Comparison of ENCODE assay signal across 14 cellular contexts in genomic region chr12:12202747-12203146, GRCh38.
A peak's percentile ranks its signal among the peaks of the same experiment; 100 is the strongest.
DNase-seq lines count a peak whose midpoint lies in the region; ATAC-seq and TF ChIP-seq lines count a peak whose summit lies in the region.
"Had no signal": no experiment of that assay in that cellular context is flagged by ENCODE, and none has a peak within 500 bp of the region (broad histone marks: within the 10 kb centered on the region; RNA-seq: fewer than 3 reads in every experiment).

No MANE protein-coding gene starts in this region.

- H3K27me3 Mint-ChIP-seq in neural progenitor cell (ENCODE audit: insufficient read depth, low read depth) = no peaks in the 10 kb centered on the region
- H3K27me3 Mint-ChIP-seq in osteocyte (ENCODE audit: unreplicated experiment) = no peaks in the 10 kb centered on the region
- H3K27me3 Mint-ChIP-seq: CD4-positive, alpha-beta T cell had no signal

- H3K9me3 Mint-ChIP-seq in neural progenitor cell = peaks cover 22% of the 10 kb centered on the region
- H3K9me3 Mint-ChIP-seq in osteocyte (ENCODE audit: unreplicated experiment) = peaks cover 5% of the 10 kb centered on the region

- CTCF ChIA-PET in BJ (lab: Yijun Ruan, JAX) = interaction anchor here (1.9 kb wide), 1 partner anchor 10 kb away, joined by 5 read pairs; no protein-coding TSS in a partner anchor
- CTCF ChIA-PET in SK-N-SH (lab: Yijun Ruan, JAX) = interaction anchor here (0.9 to 1.9 kb wide), 4 partner anchors 11 to 124 kb away, joined by 3 to 5 read pairs (median 4); no protein-coding TSS in a partner anchor

- no peak overlapping the region for H3K4me3 ChIP-seq in BJ (ENCODE audit: low read depth, low read length)
- H3K4me3 ChIP-seq in SK-N-SH (ENCODE audit: low read depth in 2 of 2, low read length in 1 of 2) = no peak overlapping the region
- H3K4me3 ChIP-seq in epithelial cell of proximal tubule (ENCODE audit: low read depth, low read length) = no peak overlapping the region
- no peak overlapping the region for H3K4me3 ChIP-seq in neural progenitor cell
- H3K4me3 ChIP-seq: A549 had no signal

- H3K9me2 ChIP-seq in SK-N-SH = no peaks in the 10 kb centered on the region

- 0 out of 2 replicates have a peak, but pooled peaks cover 3% of the 10 kb centered on the region for H4K20me1 ChIP-seq in SK-N-SH (ENCODE audit: insufficient read depth)
- H4K20me1 ChIP-seq in neural progenitor cell (ENCODE audit: low read depth) = peaks cover 41% of the 10 kb centered on the region

- H3K4me2 ChIP-seq in SK-N-SH (no peak overlapping the region), neural progenitor cell (no peak overlapping the region)
- H3K4me2 ChIP-seq: A549 had no signal

- H3K36me3 Mint-ChIP-seq in neural progenitor cell (peaks cover 61% of the 10 kb centered on the region), osteocyte (ENCODE audit: unreplicated experiment) (peaks cover 44% of the 10 kb centered on the region)

- DNase-seq in BJ (ENCODE audit: low read depth) (no peak), SK-N-SH (peak; percentile 12), epithelial cell of proximal tubule (ENCODE audit: low read depth) (no peak), neural progenitor cell (ENCODE audit: low spot score) (no peak), NCI-H526 (lab: John Stamatoyannopoulos, UW) (no peak), osteocyte (ENCODE audit: extremely low spot score, unreplicated experiment) (no peak)
- DNase-seq: CD4-positive, alpha-beta T cell; DMS79 treated with DMSO at 0.1 percent for 48 hours; NCI-H1436 treated with DMSO at 0.1 percent for 48 hours; NCI-H226; NCI-H69 had no signal

- H3K36me3 ChIP-seq in BJ (ENCODE audit: control insufficient read depth, insufficient read depth, low read length) = 0 out of 2 replicates have a peak, but pooled peaks cover 1% of the 10 kb centered on the region
- peaks cover 11 to 32% of the 10 kb centered on the region in 2 experiments for H3K36me3 ChIP-seq in SK-N-SH (replicated peaks in 1 of 2; ENCODE audit: control insufficient read depth in 1 of 2, insufficient read depth in 2 of 2, low read length in 1 of 2)
- H3K36me3 ChIP-seq in neural progenitor cell = peaks cover 7% of the 10 kb centered on the region

- peaks cover 45% of the 10 kb centered on the region for H3K79me2 ChIP-seq in SK-N-SH (ENCODE audit: insufficient read depth)
- H3K79me2 ChIP-seq in neural progenitor cell (ENCODE audit: low read depth) = peaks cover 78% of the 10 kb centered on the region

- H3K27ac Mint-ChIP-seq in neural progenitor cell (no peak overlapping the region), osteocyte (ENCODE audit: unreplicated experiment) (no peak overlapping the region)
- H3K27ac Mint-ChIP-seq: CD4-positive, alpha-beta T cell had no signal

- H2AFZ ChIP-seq in SK-N-SH (ENCODE audit: low read depth) (no peak overlapping the region), neural progenitor cell (replicated peaks) (no peak overlapping the region)

- TF ChIP-seq CTCF in BJ (IDR thresholded peaks at IDR 0.05; ENCODE audit: insufficient read depth, low read depth, low read length) = peak; percentile 11; the same call in 1 of the 2 replicates
- no peak for TF ChIP-seq CTCF in SK-N-SH (IDR thresholded peaks at IDR 0.05)
- peak; percentile 6 for TF ChIP-seq CTCF in epithelial cell of proximal tubule (conservative IDR thresholded peaks at IDR 0.05; ENCODE audit: low read depth, low read length)
- TF ChIP-seq CTCF in neural progenitor cell (IDR thresholded peaks at IDR 0.05) = peak; percentile 8
- TF ChIP-seq CTCF in osteocyte (IDR thresholded peaks at IDR 0.05) = no peak

- 67% methylated on average over 1 of the region's 1 CpG for WGBS in SK-N-SH (ENCODE audit: low lambda C conversion rate)

- H3K4me1 Mint-ChIP-seq in neural progenitor cell (no peaks in the 10 kb centered on the region), osteocyte (ENCODE audit: unreplicated experiment) (peaks cover 4% of the 10 kb centered on the region)

- H3K27me3 ChIP-seq in BJ (ENCODE audit: control insufficient read depth, insufficient read depth, low read length) (no peaks in the 10 kb centered on the region), SK-N-SH (ENCODE audit: insufficient read depth) (no peaks in the 10 kb centered on the region), neural progenitor cell (no peaks in the 10 kb centered on the region)

- 0 out of 2 replicates have a peak, but pooled peaks cover 6% of the 10 kb centered on the region for H3K9me3 ChIP-seq in SK-N-SH
- no peaks in the 10 kb centered on the region for H3K9me3 ChIP-seq in neural progenitor cell (ENCODE audit: low read depth)

- ATAC-seq in HG03442 (IDR thresholded peaks at IDR 0.05; ENCODE audit: unreplicated experiment) = no peak

- H3F3A ChIP-seq in SK-N-SH (replicated peaks; ENCODE audit: insufficient read depth) (no peaks in the 10 kb centered on the region), neural progenitor cell (ENCODE audit: low read depth) (no peaks in the 10 kb centered on the region)

- POLR2A ChIA-PET in BJ (lab: Charles Lee) = no interaction called here
- POLR2A ChIA-PET in SK-N-SH (lab: Yijun Ruan, JAX) = no interaction called here

- TF ChIP-seq RAD21 in SK-N-SH (IDR thresholded peaks at IDR 0.05; ENCODE audit: low read length) = peak; percentile 18; the same call in 1 of the 2 replicates

- H3K9ac ChIP-seq in SK-N-SH = no peak overlapping the region
- H3K9ac ChIP-seq in neural progenitor cell = no peak overlapping the region

- H3K27ac ChIP-seq in SK-N-SH (ENCODE audit: low read depth in 2 of 2, low read length in 1 of 2) (no peak overlapping the region), neural progenitor cell (no peak overlapping the region)
- H3K27ac ChIP-seq: A549, HL-60 had no signal

- H3K4me1 ChIP-seq in SK-N-SH (ENCODE audit: control insufficient read depth in 1 of 2, insufficient read depth in 2 of 2, low read depth in 1 of 2, low read length in 1 of 2) (peaks cover 0 to 7% of the 10 kb centered on the region in 2 experiments; a peak in 2 of 4 replicates), neural progenitor cell (peaks cover 3% of the 10 kb centered on the region)

- TF ChIP-seq EP300 in SK-N-SH (IDR thresholded peaks at IDR 0.05; ENCODE audit: borderline replicate concordance in 1 of 2, low read depth in 1 of 2, low read length in 1 of 2) = no peak

- no peak overlapping the region for H3K4me3 Mint-ChIP-seq in neural progenitor cell
- H3K4me3 Mint-ChIP-seq in osteocyte (ENCODE audit: unreplicated experiment) = no peak overlapping the region
- H3K4me3 Mint-ChIP-seq: CD4-positive, alpha-beta T cell had no signal

TF ChIP-seq in SK-N-SH, 30 proteins besides CTCF, POLR2A, EP300 and RAD21 (continues in another document):
- no peak for TF ChIP-seq IRF3 (IDR thresholded peaks at IDR 0.05; ENCODE audit: low read depth, low read length)
- TF ChIP-seq RCOR1 (IDR thresholded peaks at IDR 0.05; ENCODE audit: low read length) = no peak
- TF ChIP-seq ELF1 (IDR thresholded peaks at IDR 0.05) = no peak
- no peak for TF ChIP-seq TAF1 (IDR thresholded peaks at IDR 0.05; ENCODE audit: borderline replicate concordance, low read depth, low read length)
- no peak for TF ChIP-seq PBX3 (IDR thresholded peaks at IDR 0.05)
- no peak for TF ChIP-seq SIN3A (IDR thresholded peaks at IDR 0.05; ENCODE audit: borderline replicate concordance, low read depth, low read length)
- TF ChIP-seq TCF12 (IDR thresholded peaks at IDR 0.05) = no peak
- TF ChIP-seq EZH2phosphoT487 (IDR thresholded peaks at IDR 0.05; ENCODE audit: borderline replicate concordance, low read depth) = no peak
- TF ChIP-seq NRF1 (IDR thresholded peaks at IDR 0.05; ENCODE audit: low read depth, low read length) = no peak
- no peak for TF ChIP-seq REST (IDR thresholded peaks at IDR 0.05; ENCODE audit: low read depth, low read length)
- no peak for TF ChIP-seq YY1 (IDR thresholded peaks at IDR 0.05; ENCODE audit: low read depth)

Comparison
In these comparisons a context has a peak if more than half of its experiments do, and no peak if none do; other contexts are left out.
1. CTCF ChIP-seq: peak in BJ (single experiment), epithelial cell of proximal tubule (single experiment) and neural progenitor cell (single experiment); none in SK-N-SH (single experiment) and osteocyte (single experiment).